In the genomic region with DNA sequence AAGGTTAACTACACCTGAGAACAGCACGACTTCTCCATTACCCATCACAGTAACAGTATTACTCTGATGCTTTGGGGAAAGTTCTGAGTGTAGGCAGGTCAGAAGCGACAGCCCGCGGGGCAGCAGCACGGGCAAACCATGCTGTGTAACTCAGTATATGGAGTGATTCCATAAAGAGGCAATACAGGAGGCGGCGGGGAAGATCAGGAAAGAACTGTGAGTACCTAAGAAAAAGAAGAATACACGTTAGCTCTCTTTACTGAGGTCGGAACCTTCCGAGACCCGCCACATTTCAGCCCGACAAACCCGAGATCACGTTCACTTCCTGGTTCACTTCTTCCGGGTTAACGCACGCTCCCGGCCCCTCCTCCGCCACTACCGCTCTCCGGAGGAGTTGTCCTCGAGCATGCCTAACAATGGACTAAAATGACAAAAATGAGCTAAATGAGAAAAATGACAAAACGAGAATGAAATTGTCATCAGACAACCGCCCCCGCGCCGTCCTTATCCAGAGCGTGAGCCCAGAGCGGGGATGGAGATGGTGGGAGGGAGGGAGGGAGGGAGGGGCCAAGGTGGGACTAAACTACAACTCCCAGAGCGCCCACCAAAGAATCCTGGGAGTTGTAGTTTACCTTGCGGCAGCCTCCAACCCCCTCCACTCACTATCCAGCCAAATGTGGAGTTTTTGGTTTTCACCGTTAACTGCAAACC, we compare ENCODE assay signal across 8 cellular contexts. TPM values are rescaled to one million over a fixed set of nuclear protein-coding genes. Genes with fewer than 3 reads are reported as not detected.
DNase-seq lines count a peak whose midpoint lies in the region; ATAC-seq and TF ChIP-seq lines count a peak whose summit lies in the region.

A gene with protein sequence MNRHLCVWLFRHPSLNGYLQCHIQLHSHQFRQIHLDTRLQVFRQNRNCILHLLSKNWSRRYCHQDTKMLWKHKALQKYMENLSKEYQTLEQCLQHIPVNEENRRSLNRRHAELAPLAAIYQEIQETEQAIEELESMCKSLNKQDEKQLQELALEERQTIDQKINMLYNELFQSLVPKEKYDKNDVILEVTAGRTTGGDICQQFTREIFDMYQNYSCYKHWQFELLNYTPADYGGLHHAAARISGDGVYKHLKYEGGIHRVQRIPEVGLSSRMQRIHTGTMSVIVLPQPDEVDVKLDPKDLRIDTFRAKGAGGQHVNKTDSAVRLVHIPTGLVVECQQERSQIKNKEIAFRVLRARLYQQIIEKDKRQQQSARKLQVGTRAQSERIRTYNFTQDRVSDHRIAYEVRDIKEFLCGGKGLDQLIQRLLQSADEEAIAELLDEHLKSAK (minus strand): TSS at position 316 of the 711 bp plus-strand sequence. CDS start 2,669 bp downstream, outside the sequence.

- peaks cover 5% of the 10 kb centered on the region for H3K36me3 Mint-ChIP-seq in chondrocyte (ENCODE audit: low read depth)

- H3K9me3 Mint-ChIP-seq in chondrocyte (ENCODE audit: low read depth), result peaks cover 5% of the 10 kb centered on the region

- ATAC-seq in HG03378 (IDR thresholded peaks at IDR 0.05; ENCODE audit: unreplicated experiment), result peak; percentile 89

- peaks cover 16% of the 10 kb centered on the region for H3K4me1 Mint-ChIP-seq in chondrocyte (ENCODE audit: low read depth)

- peak; percentile 66 for TF ChIP-seq POLR2A in GM19099 (IDR thresholded peaks at IDR 0.05; ENCODE audit: extremely low read depth, insufficient read length, low read depth)

- peak within 1 kb of the TSS; percentile 95 for H3K27ac Mint-ChIP-seq in chondrocyte (ENCODE audit: unreplicated experiment)

- H3K4me3 Mint-ChIP-seq in chondrocyte (ENCODE audit: unreplicated experiment), result peak within 1 kb of the TSS; percentile 93

- peak within 1 kb of the TSS; percentile 86 for H3K27ac ChIP-seq in layer of hippocampus (ENCODE audit: low read depth, low read length)

- DNase-seq in AML-193 (lab: John Stamatoyannopoulos, UW) (peak; percentile 89 to 90), NCI-H446 treated with DMSO at 0.1 percent for 48 hours (lab: John Stamatoyannopoulos, UW) (peak; percentile 73), chondrocyte (ENCODE audit: low spot score) (no peak)
- peak; percentile 63 to 69 for DNase-seq in activated CD4-positive, alpha-beta T cell treated with anti-CD3 and anti-CD28 coated beads for 24 hours (ENCODE audit: low read depth in 2 of 2)
- DNase-seq in stimulated activated CD4-positive, alpha-beta T cell treated with anti-CD3 and anti-CD28 coated beads, Interleukin-1b, Interleukin-23, amount 100 ng/mL, for 4 hours (ENCODE audit: low read depth in 2 of 2), result peak; percentile 61 to 63

- no peaks in the 10 kb centered on the region for H3K27me3 ChIP-seq in layer of hippocampus (ENCODE audit: control insufficient read depth, insufficient read depth, low read length)

- no peaks in the 10 kb centered on the region for H3K27me3 Mint-ChIP-seq in chondrocyte (ENCODE audit: low read depth)

- no peak for TF ChIP-seq CTCF in chondrocyte (IDR thresholded peaks at IDR 0.05)

RNA-seq across cellular contexts. Expression of the gene that starts here (rescaled TPM):
- 8.2 to 11.0 TPM (median 8.3 TPM) in 3 replicates for total RNA-seq in chondrocyte
